22 cellular contexts compared by ENCODE assay signal in genomic region chr19:16945762-16946465, GRCh38. TPM values are rescaled to one million over a fixed set of nuclear protein-coding genes. Genes with fewer than 3 reads are reported as not detected.
DNase-seq lines count a peak whose midpoint lies in the region; ATAC-seq, FAIRE-seq and TF ChIP-seq lines count a peak whose summit lies in the region.
"Had no signal": no experiment of that assay in that cellular context is flagged by ENCODE, and none has a peak within 500 bp of the region (broad histone marks: within the 10 kb centered on the region; RNA-seq: fewer than 3 reads in every experiment).

No MANE protein-coding gene starts in this region.

- peak overlapping the region; percentile 19 for H3K27ac Mint-ChIP-seq in central memory CD8-positive, alpha-beta T cell (ENCODE audit: low read depth)
- no peak overlapping the region for H3K27ac Mint-ChIP-seq in type B pancreatic cell
- no peak overlapping the region for H3K27ac Mint-ChIP-seq in stimulated activated memory B cell treated with anti-CD40 and anti-IgM and Interleukin-4, amounts not matched to agents 10 μg/mL and 1 μg/mL and 100 μg/mL, for 72 hours
- H3K27ac Mint-ChIP-seq: CD8-positive, alpha-beta T cell had no signal

- TF ChIP-seq CTCF in type B pancreatic cell (conservative IDR thresholded peaks at IDR 0.05), result no peak

- FAIRE-seq in GM12891 (lab: Jason Lieb, UNC), result peak; percentile 60
- FAIRE-seq: A549, D721Med, G401.6, GM12892 had no signal

- CTCF ChIA-PET in HEK293T (lab: Yijun Ruan, JAX), result no interaction called here

- DNase-seq in GM12891 (ENCODE audit: insufficient read length, low spot score), result no peak
- no peak for DNase-seq in central memory CD8-positive, alpha-beta T cell (ENCODE audit: low spot score in 2 of 2)
- DNase-seq in mesenteric fat pad (ENCODE audit: low spot score), result peak; percentile 49
- DNase-seq in type B pancreatic cell (ENCODE audit: extremely low spot score, unreplicated experiment), result peak; percentile 2
- no peak for DNase-seq in HEK293T (ENCODE audit: extremely low spot score)
- no peak for DNase-seq in globus pallidus (ENCODE audit: low spot score)
- DNase-seq: CD8-positive, alpha-beta T cell; COR-L47; DMS153; DMS79 treated with DMSO at 0.1 percent for 48 hours; EL; GOT3; HCEC 1CT; IMR-90 had no signal

- no peaks in the 10 kb centered on the region for H3K36me3 Mint-ChIP-seq in central memory CD8-positive, alpha-beta T cell (ENCODE audit: insufficient read depth)
- H3K36me3 Mint-ChIP-seq in type B pancreatic cell, result peaks cover 14% of the 10 kb centered on the region
- no peaks in the 10 kb centered on the region for H3K36me3 Mint-ChIP-seq in stimulated activated memory B cell treated with anti-CD40 and anti-IgM and Interleukin-4, amounts not matched to agents 10 μg/mL and 1 μg/mL and 100 μg/mL, for 72 hours
- H3K36me3 Mint-ChIP-seq: CD8-positive, alpha-beta T cell had no signal

- POLR2A ChIA-PET in HEK293T (lab: Yijun Ruan, JAX), result no interaction called here

- H3K4me3 Mint-ChIP-seq in central memory CD8-positive, alpha-beta T cell, result no peak overlapping the region
- H3K4me3 Mint-ChIP-seq in type B pancreatic cell, result no peak overlapping the region
- no peak overlapping the region for H3K4me3 Mint-ChIP-seq in stimulated activated memory B cell treated with anti-CD40 and anti-IgM and Interleukin-4, amounts not matched to agents 10 μg/mL and 1 μg/mL and 100 μg/mL, for 72 hours
- H3K4me3 Mint-ChIP-seq: CD14-positive monocyte; CD8-positive, alpha-beta T cell had no signal

- peaks cover 11% of the 10 kb centered on the region for H3K27me3 Mint-ChIP-seq in central memory CD8-positive, alpha-beta T cell
- H3K27me3 Mint-ChIP-seq in type B pancreatic cell, result no peaks in the 10 kb centered on the region
- H3K27me3 Mint-ChIP-seq in stimulated activated memory B cell treated with anti-CD40 and anti-IgM and Interleukin-4, amounts not matched to agents 10 μg/mL and 1 μg/mL and 100 μg/mL, for 72 hours, result peaks cover 48% of the 10 kb centered on the region

- TF ChIP-seq POLR2A in GM12891 (IDR thresholded peaks at IDR 0.05; ENCODE audit: low read depth, low read length), result no peak

- H3K4me1 Mint-ChIP-seq in central memory CD8-positive, alpha-beta T cell, result no peaks in the 10 kb centered on the region
- H3K4me1 Mint-ChIP-seq in type B pancreatic cell (ENCODE audit: unreplicated experiment), result no peaks in the 10 kb centered on the region
- no peaks in the 10 kb centered on the region for H3K4me1 Mint-ChIP-seq in stimulated activated memory B cell treated with anti-CD40 and anti-IgM and Interleukin-4, amounts not matched to agents 10 μg/mL and 1 μg/mL and 100 μg/mL, for 72 hours

- H3K9me3 Mint-ChIP-seq in central memory CD8-positive, alpha-beta T cell, result peaks cover 5% of the 10 kb centered on the region
- no peaks in the 10 kb centered on the region for H3K9me3 Mint-ChIP-seq in type B pancreatic cell
- H3K9me3 Mint-ChIP-seq in stimulated activated memory B cell treated with anti-CD40 and anti-IgM and Interleukin-4, amounts not matched to agents 10 μg/mL and 1 μg/mL and 100 μg/mL, for 72 hours, result peaks cover 4% of the 10 kb centered on the region
- H3K9me3 Mint-ChIP-seq: CD8-positive, alpha-beta T cell had no signal

- no peak for ATAC-seq in central memory CD8-positive, alpha-beta T cell (replicated peaks; ENCODE audit: extremely low read depth, poor library complexity, severe bottlenecking)
- ATAC-seq in stimulated activated memory B cell treated with anti-CD40 and anti-IgM and Interleukin-4, amounts not matched to agents 10 μg/mL and 1 μg/mL and 100 μg/mL, for 72 hours, result no peak
- ATAC-seq: A549; CD8-positive, alpha-beta T cell had no signal

TF ChIP-seq in GM12891, 5 proteins besides CTCF, POLR2A, EP300 and RAD21:
- TF ChIP-seq TAF1 (IDR thresholded peaks at IDR 0.05; ENCODE audit: low read depth, low read length), result no peak
- TF ChIP-seq POU2F2 (IDR thresholded peaks at IDR 0.05; ENCODE audit: low read depth, low read length), result no peak
- no peak for TF ChIP-seq POLR2AphosphoS5 (IDR thresholded peaks at IDR 0.05; ENCODE audit: low read depth, low read length)
- TF ChIP-seq PAX5 (IDR thresholded peaks at IDR 0.05; ENCODE audit: insufficient read depth, low read length, severe bottlenecking), result no peak
- TF ChIP-seq SPI1 (IDR thresholded peaks at IDR 0.05; ENCODE audit: low read depth, low read length), result no peak

TF ChIP-seq in HEK293T, 16 proteins besides CTCF, POLR2A, EP300 and RAD21:
- TF ChIP-seq L3MBTL2 (conservative IDR thresholded peaks at IDR 0.05) (no peak), FOXA1 (IDR thresholded peaks at IDR 0.05) (no peak), HDGF (IDR thresholded peaks at IDR 0.05; ENCODE audit: borderline replicate concordance) (no peak), ZNF384 (IDR thresholded peaks at IDR 0.05) (no peak), FOXK2 (IDR thresholded peaks at IDR 0.05) (no peak), SP1 (IDR thresholded peaks at IDR 0.05) (no peak), BHLHE40 (IDR thresholded peaks at IDR 0.05; ENCODE audit: borderline replicate concordance) (no peak), SUZ12 (IDR thresholded peaks at IDR 0.05) (no peak), ARNT (IDR thresholded peaks at IDR 0.05) (no peak), FOXM1 (IDR thresholded peaks at IDR 0.05; ENCODE audit: borderline replicate concordance) (no peak), TARDBP (IDR thresholded peaks at IDR 0.05) (no peak), CTBP1 (IDR thresholded peaks at IDR 0.05; ENCODE audit: borderline replicate concordance) (no peak), LEF1 (IDR thresholded peaks at IDR 0.05; ENCODE audit: borderline replicate concordance) (no peak)
- TF ChIP-seq, protein P1, sequence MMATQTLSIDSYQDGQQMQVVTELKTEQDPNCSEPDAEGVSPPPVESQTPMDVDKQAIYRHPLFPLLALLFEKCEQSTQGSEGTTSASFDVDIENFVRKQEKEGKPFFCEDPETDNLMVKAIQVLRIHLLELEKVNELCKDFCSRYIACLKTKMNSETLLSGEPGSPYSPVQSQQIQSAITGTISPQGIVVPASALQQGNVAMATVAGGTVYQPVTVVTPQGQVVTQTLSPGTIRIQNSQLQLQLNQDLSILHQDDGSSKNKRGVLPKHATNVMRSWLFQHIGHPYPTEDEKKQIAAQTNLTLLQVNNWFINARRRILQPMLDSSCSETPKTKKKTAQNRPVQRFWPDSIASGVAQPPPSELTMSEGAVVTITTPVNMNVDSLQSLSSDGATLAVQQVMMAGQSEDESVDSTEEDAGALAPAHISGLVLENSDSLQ (IDR thresholded peaks at IDR 0.05), result no peak
TF ChIP-seq in HEK293T: peak in this region for 0.

RNA-seq across cellular contexts. Expression of gene F2RL3, which starts 57.1 kb away (rescaled TPM):
- 0.21 TPM for polyA plus RNA-seq in GM12891 (2012; ENCODE audit: low read depth, missing spikeins)
- 33.9 TPM for total RNA-seq in mesenteric fat pad
- not detected in 2 replicates for total RNA-seq in type B pancreatic cell (ENCODE audit: low replicate concordance)
- total RNA-seq: CD8-positive, alpha-beta T cell; IMR-90 had no signal
- polyA plus RNA-seq: A549, AG04450, BJ, CD14-positive monocyte had no signal

Comparison
In these comparisons a context has a peak if more than half of its experiments do, and no peak if none do; other contexts are left out.
1. DNase-seq: peak in mesenteric fat pad (single experiment) and type B pancreatic cell (single experiment); none in GM12891 (single experiment), central memory CD8-positive, alpha-beta T cell (0 of 2), HEK293T (single experiment) and globus pallidus (single experiment).
2. RNA of gene F2RL3, which starts 57.1 kb away (total RNA-seq): 33.9 TPM in mesenteric fat pad (single experiment); not detected in type B pancreatic cell; every median in the first group is over 10 times any median in the second.